ENCODE assay signal across 22 cellular contexts in the genomic region with DNA sequence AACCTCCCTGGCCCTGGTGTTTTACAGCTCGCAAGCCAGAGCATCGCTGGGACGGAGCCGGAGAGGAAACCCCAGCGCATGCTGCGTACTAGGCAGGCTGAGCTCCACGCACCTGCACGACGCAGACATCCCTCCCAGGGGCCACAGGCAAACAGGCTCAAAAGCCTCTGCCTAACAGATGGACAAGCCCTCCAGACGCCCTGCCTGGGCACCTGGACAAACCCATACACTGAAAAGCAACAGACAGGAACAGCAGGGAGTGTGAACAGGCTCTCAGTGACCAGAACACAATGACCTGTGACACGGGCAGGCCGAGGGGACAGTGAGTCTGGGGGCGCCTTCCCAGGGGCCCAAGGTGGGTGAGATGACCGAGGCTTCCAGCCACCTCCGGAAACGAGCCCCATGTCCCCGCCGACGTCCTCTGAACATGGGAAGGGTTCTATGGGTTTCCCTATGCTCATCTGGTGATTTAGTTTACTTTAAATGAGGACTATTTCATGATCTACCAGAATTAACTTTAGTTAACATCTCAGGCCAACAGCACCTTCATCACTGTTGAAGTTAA.
"Had no signal": no experiment of that assay in that cellular context is flagged by ENCODE, and none has a peak within 500 bp of the region (broad histone marks: within the 10 kb centered on the region; RNA-seq: fewer than 3 reads in every experiment).

No MANE protein-coding gene starts in this region.

- H3K4me3 ChIP-seq: esophagus muscularis mucosa, right atrium auricular region, transverse colon, uterus had no signal

- H3K36me3 ChIP-seq: transverse colon, uterus had no signal

- H3K4me1 ChIP-seq: esophagus muscularis mucosa, right atrium auricular region, uterus had no signal

- H3K9me3 ChIP-seq: esophagus muscularis mucosa, right atrium auricular region, transverse colon, uterus had no signal

- ATAC-seq: activated CD4-positive, alpha-beta T cell treated with anti-CD3 and anti-CD28 coated beads for 36 hours; activated naive CD8-positive, alpha-beta T cell treated with anti-CD3 and anti-CD28 coated beads, Interleukin-2, amount 50 U/mL, for 24 hours; left ventricle myocardium superior; stimulated activated naive B cell treated with anti-CD40 and anti-IgM and Interleukin-4, amounts not matched to agents 10 μg/mL and 1 μg/mL and 100 μg/mL, for 72 hours had no signal

- DNase-seq: activated CD4-positive, alpha-beta T cell treated with anti-CD3 and anti-CD28 coated beads for 36 hours; activated CD4-positive, CD25-positive, alpha-beta regulatory T cell; activated CD8-positive, alpha-beta memory T cell treated with anti-CD3 and anti-CD28 coated beads for 24 hours; activated gamma-delta T cell; activated naive CD8-positive, alpha-beta T cell treated with anti-CD3 and anti-CD28 coated beads, Interleukin-2, amount 50 U/mL, for 24 hours; amygdala; central memory CD4-positive, alpha-beta T cell; effector memory CD4-positive, alpha-beta T cell; foreskin melanocyte; left ventricle myocardium superior; mammary epithelial cell; naive thymus-derived CD4-positive, alpha-beta T cell; nucleus accumbens; stimulated activated CD4-positive, alpha-beta T cell treated with anti-CD3 and anti-CD28 coated beads, Interleukin-15, amount 100 ng/mL, for 24 hours; stimulated activated CD4-positive, alpha-beta T cell treated with anti-CD3 and anti-CD28 coated beads, Interleukin-2, amount 100 ng/mL, for 24 hours; stimulated activated naive B cell treated with anti-CD40 and anti-IgM and Interleukin-4, amounts not matched to agents 10 μg/mL and 1 μg/mL and 100 μg/mL, for 72 hours; T-helper 1 cell; transverse colon; uterus had no signal

- FAIRE-seq: endothelial cell of umbilical vein had no signal

- H3K27me3 ChIP-seq: esophagus muscularis mucosa, right atrium auricular region, transverse colon, uterus had no signal

- H3K27ac ChIP-seq: esophagus muscularis mucosa, right atrium auricular region, transverse colon, uterus had no signal
